In genomic region chr7:107890962-107891618, GRCh38 we compare ENCODE assay signal across 8 cellular contexts. TPM values are rescaled to one million over a fixed set of nuclear protein-coding genes. Genes with fewer than 3 reads are reported as not detected.
A peak's percentile ranks its signal among the peaks of the same experiment; 100 is the strongest.
DNase-seq lines count a peak whose midpoint lies in the region; ATAC-seq and TF ChIP-seq lines count a peak whose summit lies in the region.

A gene with protein sequence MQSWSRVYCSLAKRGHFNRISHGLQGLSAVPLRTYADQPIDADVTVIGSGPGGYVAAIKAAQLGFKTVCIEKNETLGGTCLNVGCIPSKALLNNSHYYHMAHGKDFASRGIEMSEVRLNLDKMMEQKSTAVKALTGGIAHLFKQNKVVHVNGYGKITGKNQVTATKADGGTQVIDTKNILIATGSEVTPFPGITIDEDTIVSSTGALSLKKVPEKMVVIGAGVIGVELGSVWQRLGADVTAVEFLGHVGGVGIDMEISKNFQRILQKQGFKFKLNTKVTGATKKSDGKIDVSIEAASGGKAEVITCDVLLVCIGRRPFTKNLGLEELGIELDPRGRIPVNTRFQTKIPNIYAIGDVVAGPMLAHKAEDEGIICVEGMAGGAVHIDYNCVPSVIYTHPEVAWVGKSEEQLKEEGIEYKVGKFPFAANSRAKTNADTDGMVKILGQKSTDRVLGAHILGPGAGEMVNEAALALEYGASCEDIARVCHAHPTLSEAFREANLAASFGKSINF (plus strand): TSS chr7:107891183. CDS start chr7:107891251, 68 bp downstream.

- no peaks in the 10 kb centered on the region for H3K27me3 ChIP-seq in fibroblast of lung (ENCODE audit: control insufficient read depth, insufficient read depth, low read length)

- H2AFZ ChIP-seq in fibroblast of lung (ENCODE audit: low read length): peak within 1 kb of the TSS; percentile 100

- intact Hi-C loops in natural killer cell (cut with micrococcal nuclease): loop anchor here (1.0 to 10.0 kb wide), 3 partner anchors 148 to 724 kb away; partner anchors contain the start of genes BCAP29 and HBP1

- peaks cover 5% of the 10 kb centered on the region for H3K36me3 ChIP-seq in fibroblast of lung (ENCODE audit: control insufficient read depth, insufficient read depth, low read length)

- H3K36me3 Mint-ChIP-seq in natural killer cell: no peaks in the 10 kb centered on the region

- peaks cover 9% of the 10 kb centered on the region for H3K4me1 ChIP-seq in fibroblast of lung (ENCODE audit: control insufficient read depth, extremely low read depth, insufficient read depth, low read length)

- peak within 1 kb of the TSS; percentile 68 to 89 (median 76) for H3K4me3 ChIP-seq in fibroblast of lung (replicated peaks in 1 of 4; ENCODE audit: control extremely low read depth in 1 of 4, insufficient read depth in 1 of 4, low read depth in 3 of 4, low read length in 4 of 4)

- peak within 1 kb of the TSS; percentile 96 for H3K9ac ChIP-seq in fibroblast of lung (ENCODE audit: insufficient read depth, low read length)

- ATAC-seq in GM21825 (IDR thresholded peaks at IDR 0.05; ENCODE audit: unreplicated experiment) (peak; percentile 99), natural killer cell (peak; percentile 91 to 97 (median 94))

- H3K4me2 ChIP-seq in fibroblast of lung (ENCODE audit: extremely low read depth, insufficient read depth, low read length): peak within 1 kb of the TSS; percentile 98

- peaks cover 30% of the 10 kb centered on the region for H3K79me2 ChIP-seq in fibroblast of lung (ENCODE audit: control insufficient read depth, insufficient read depth, low read length)

- peak within 1 kb of the TSS; percentile 97 to 98 for H3K27ac Mint-ChIP-seq in natural killer cell

- no peaks in the 10 kb centered on the region for H4K20me1 ChIP-seq in fibroblast of lung (ENCODE audit: control insufficient read depth, extremely low read depth, insufficient read depth, low read length)

- no peaks in the 10 kb centered on the region for H3K9me3 Mint-ChIP-seq in natural killer cell

- peak; percentile 83 for DNase-seq in DMS79 treated with DMSO at 0.1 percent for 48 hours (lab: John Stamatoyannopoulos, UW)
- peak; percentile 90 to 92 for DNase-seq in Kasumi-1 (lab: John Stamatoyannopoulos, UW)
- peak; percentile 98 for DNase-seq in RPMI8226
- DNase-seq in activated T-helper 1 cell treated with anti-CD3 and anti-CD28 coated beads, Interleukin-2, amount 50 U/mL, for 16 hours (ENCODE audit: low read depth in 1 of 2, low spot score in 1 of 2): peak; percentile 81 to 86
- peak; percentile 92 to 93 for DNase-seq in fibroblast of lung (ENCODE audit: low read depth in 2 of 2)
- DNase-seq in natural killer cell: peak; percentile 94
- peak; percentile 92 for DNase-seq in stimulated activated naive CD4-positive, alpha-beta T cell treated with Interleukin-2 at 50 U/mL for 16 hours (lab: John Stamatoyannopoulos, UW)

- TF ChIP-seq CTCF in fibroblast of lung (conservative IDR thresholded peaks at IDR 0.05 in 1 of 2, IDR thresholded peaks at IDR 0.05 in 1 of 2; ENCODE audit: low read depth in 1 of 2, low read length in 2 of 2) (no peak), natural killer cell (IDR thresholded peaks at IDR 0.05) (no peak)

- peak within 1 kb of the TSS; percentile 98 for H3K27ac ChIP-seq in fibroblast of lung (ENCODE audit: insufficient read depth, low read length)

- H3K9me3 ChIP-seq in fibroblast of lung (ENCODE audit: control insufficient read depth, insufficient read depth, low read depth, low read length): no peaks in the 10 kb centered on the region

- H3K4me3 Mint-ChIP-seq in natural killer cell: peak within 1 kb of the TSS; percentile 97

- peaks cover 44 to 50% of the 10 kb centered on the region in 2 donors for H3K4me1 Mint-ChIP-seq in natural killer cell

- H3K27me3 Mint-ChIP-seq in natural killer cell (ENCODE audit: low read depth in 2 of 2): no peaks in the 10 kb centered on the region

RNA-seq across cellular contexts. Expression of the gene that starts here (rescaled TPM):
- total RNA-seq in fibroblast of lung: 44.2 and 48.6 TPM in 2 replicates
- 160 and 172 TPM in 2 replicates for polyA plus RNA-seq in fibroblast of lung
- polyA plus RNA-seq in fibroblast of lung (2012): 69.9 and 83.5 TPM in 2 replicates
- polyA minus RNA-seq in fibroblast of lung (ENCODE audit: low replicate concordance): 15.9 and 30.8 TPM in 2 replicates
- 10 to 100 TPM; 72.2 to 81.4 (median 80.9) TPM for total RNA-seq in natural killer cell

Comparison
In these comparisons a context has a peak if more than half of its experiments do, and no peak if none do; other contexts are left out.
1. Peak in every context shown above with its lines: DNase-seq, ATAC-seq, H3K4me3 ChIP-seq and H3K27ac ChIP-seq.